In the genomic region with DNA sequence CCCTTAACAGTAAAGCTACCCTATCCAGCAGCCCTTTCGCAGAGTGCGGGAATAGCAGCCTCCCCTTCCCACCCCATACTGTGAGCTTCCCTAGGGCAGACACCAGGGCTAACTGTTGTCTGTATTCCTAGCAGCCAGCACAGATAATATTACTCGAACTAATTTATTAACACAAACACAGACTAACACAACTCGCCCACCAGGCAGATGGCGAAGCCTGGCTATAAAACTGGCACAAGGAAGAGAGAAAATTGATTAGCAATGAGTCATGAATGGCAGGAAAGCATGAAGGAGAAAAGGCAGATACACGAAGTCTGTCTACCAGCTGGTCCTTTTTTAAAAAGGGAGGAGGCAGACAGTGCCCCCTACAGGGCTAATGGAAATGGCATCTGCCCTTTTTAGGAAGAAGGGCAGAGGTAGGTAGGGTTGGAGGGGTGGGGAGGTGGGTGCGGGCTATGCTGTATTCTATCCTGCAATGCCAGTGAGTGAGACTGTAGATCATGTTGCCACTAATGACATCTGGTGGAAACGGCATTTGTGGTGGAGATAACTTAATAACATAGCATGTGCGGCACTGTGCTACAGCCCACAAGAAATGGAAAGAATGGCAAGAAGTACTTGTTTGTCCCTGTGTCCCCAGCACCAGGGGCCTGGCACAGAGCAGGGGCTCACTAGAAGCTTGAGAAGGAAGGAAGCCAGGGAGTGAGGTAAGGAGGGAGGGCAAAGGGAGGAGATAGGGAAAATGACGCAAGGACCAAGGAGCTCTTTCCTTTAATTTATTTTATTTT, we compare ENCODE assay signal across 8 cellular contexts. TPM values are rescaled to one million over a fixed set of nuclear protein-coding genes. Genes with fewer than 3 reads are reported as not detected.
DNase-seq lines count a peak whose midpoint lies in the region; ATAC-seq and TF ChIP-seq lines count a peak whose summit lies in the region.

No MANE protein-coding gene starts in this region.

- ATAC-seq in HG02623 (IDR thresholded peaks at IDR 0.05; ENCODE audit: unreplicated experiment) = no peak

- DNase-seq in D341Med (ENCODE audit: low spot score) = peak; percentile 64
- DNase-seq in SHP77 treated with DMSO at 0.1 percent for 48 hours (lab: John Stamatoyannopoulos, UW) = peak; percentile 25
- DNase-seq in activated effector memory CD4-positive, alpha-beta T cell treated with Interleukin-2 at 50 U/mL for 16 hours = peak; percentile 42
- DNase-seq in glomerular endothelial cell (ENCODE audit: extremely low read depth, low read depth, low spot score) = peak; percentile 71
- peak; percentile 38 for DNase-seq in retina
- no peak for DNase-seq in mesenteric fat pad (ENCODE audit: low spot score)

- no peak for TF ChIP-seq EP300 in Ishikawa (IDR thresholded peaks at IDR 0.05; ENCODE audit: borderline replicate concordance)

- TF ChIP-seq RAD21 in Ishikawa (IDR thresholded peaks at IDR 0.05; ENCODE audit: low read depth) = peak; percentile 84

TF ChIP-seq in Ishikawa, 13 proteins besides CTCF, POLR2A, EP300 and RAD21:
- TF ChIP-seq FOXM1 (IDR thresholded peaks at IDR 0.05; ENCODE audit: borderline replicate concordance, low read depth) (no peak), TEAD4 (IDR thresholded peaks at IDR 0.05) (no peak), ZBTB7A (IDR thresholded peaks at IDR 0.05; ENCODE audit: low read depth) (no peak), CREB1 (IDR thresholded peaks at IDR 0.05; ENCODE audit: low read depth) (no peak), NFIC (IDR thresholded peaks at IDR 0.05) (no peak), TCF12 (IDR thresholded peaks at IDR 0.05; ENCODE audit: low read depth) (peak; percentile 30; the same call in 1 of the 2 replicates), EGR1 (IDR thresholded peaks at IDR 0.05) (no peak), CEBPB (IDR thresholded peaks at IDR 0.05) (no peak), REST (IDR thresholded peaks at IDR 0.05; ENCODE audit: low read depth) (no peak), YY1 (IDR thresholded peaks at IDR 0.05; ENCODE audit: low read depth) (0 out of 2 replicates have a peak, but pooled peaks have one; percentile 32), MAX (IDR thresholded peaks at IDR 0.05) (no peak), TAF1 (IDR thresholded peaks at IDR 0.05; ENCODE audit: low read depth) (no peak)
- TF ChIP-seq, protein P1, sequence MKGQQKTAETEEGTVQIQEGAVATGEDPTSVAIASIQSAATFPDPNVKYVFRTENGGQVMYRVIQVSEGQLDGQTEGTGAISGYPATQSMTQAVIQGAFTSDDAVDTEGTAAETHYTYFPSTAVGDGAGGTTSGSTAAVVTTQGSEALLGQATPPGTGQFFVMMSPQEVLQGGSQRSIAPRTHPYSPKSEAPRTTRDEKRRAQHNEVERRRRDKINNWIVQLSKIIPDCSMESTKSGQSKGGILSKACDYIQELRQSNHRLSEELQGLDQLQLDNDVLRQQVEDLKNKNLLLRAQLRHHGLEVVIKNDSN (IDR thresholded peaks at IDR 0.05) = no peak

RNA-seq across cellular contexts. Expression of gene CTPS1, which starts 30.6 kb away (rescaled TPM):
- total RNA-seq in glomerular endothelial cell = 38.7 and 69.9 TPM in 2 replicates
- 18.4 TPM for total RNA-seq in mesenteric fat pad
